Comparison of ENCODE assay signal across 8 cellular contexts in genomic region chr3:59575113-59576001, GRCh38.
DNase-seq lines count a peak whose midpoint lies in the region; ATAC-seq and TF ChIP-seq lines count a peak whose summit lies in the region.

No MANE protein-coding gene starts in this region.

- H2BK120ac ChIP-seq in mesenchymal stem cell (ENCODE audit: low read depth, low read length), result no peak overlapping the region

- no peaks in the 10 kb centered on the region for H3K79me1 ChIP-seq in mesenchymal stem cell (replicated peaks; ENCODE audit: low read length, poor library complexity, severe bottlenecking)

- H3K36me3 ChIP-seq in mesenchymal stem cell (ENCODE audit: control insufficient read depth in 1 of 2, insufficient read depth in 2 of 2, low read depth in 1 of 2, low read length in 2 of 2), result no peaks in the 10 kb centered on the region

- no peak overlapping the region for H3K23ac ChIP-seq in mesenchymal stem cell (ENCODE audit: low read length in 2 of 2)

- no peak overlapping the region for H2BK5ac ChIP-seq in mesenchymal stem cell (ENCODE audit: low read depth, low read length, poor library complexity, severe bottlenecking)

- H2AFZ ChIP-seq in mesenchymal stem cell (ENCODE audit: low read depth, low read length), result peak overlapping the region; percentile 29

- no peaks in the 10 kb centered on the region for H3K4me1 Mint-ChIP-seq in activated CD4-positive, alpha-beta memory T cell treated with anti-CD3 and anti-CD28 coated beads, Interleukin-2, amount 10 ng/mL, durations not matched to agents 7 days and 5 days
- peaks cover 0 to 3% of the 10 kb centered on the region in 2 donors for H3K4me1 Mint-ChIP-seq in effector memory CD8-positive, alpha-beta T cell (ENCODE audit: low read depth in 2 of 2)

- no peak overlapping the region for H4K8ac ChIP-seq in mesenchymal stem cell (ENCODE audit: low read length)

- CTCF ChIA-PET in activated CD4-positive, alpha-beta memory T cell treated with anti-CD3 and anti-CD28 coated beads, Interleukin-2, amount 10 ng/mL, durations not matched to agents 7 days and 5 days (lab: Charles Lee), result interaction anchor here (0.6 to 2.6 kb wide), 24 partner anchors 8 to 1807 kb away, joined by 3 to 22 read pairs (median 3); no protein-coding TSS in a partner anchor

- H3K27ac Mint-ChIP-seq in activated CD4-positive, alpha-beta memory T cell treated with anti-CD3 and anti-CD28 coated beads, Interleukin-2, amount 10 ng/mL, durations not matched to agents 7 days and 5 days, result no peak overlapping the region
- H3K27ac Mint-ChIP-seq in effector memory CD8-positive, alpha-beta T cell, result no peak overlapping the region

- no peaks in the 10 kb centered on the region for H3K27me3 ChIP-seq in mesenchymal stem cell (ENCODE audit: control insufficient read depth in 1 of 2, insufficient read depth in 1 of 2, low read length in 2 of 2)

- H3K9ac ChIP-seq in mesenchymal stem cell (ENCODE audit: low read length), result peak overlapping the region; percentile 21

- H3K4me3 Mint-ChIP-seq in activated CD4-positive, alpha-beta memory T cell treated with anti-CD3 and anti-CD28 coated beads, Interleukin-2, amount 10 ng/mL, durations not matched to agents 7 days and 5 days, result no peak overlapping the region
- H3K4me3 Mint-ChIP-seq in effector memory CD8-positive, alpha-beta T cell, result no peak overlapping the region

- peak overlapping the region; percentile 73 for H2BK15ac ChIP-seq in mesenchymal stem cell (ENCODE audit: low read depth, poor library complexity, severe bottlenecking)

- peaks cover 2% of the 10 kb centered on the region for H3K4me1 ChIP-seq in mesenchymal stem cell (ENCODE audit: control insufficient read depth, insufficient read depth, low read depth, low read length)

- peak overlapping the region in 1 of 2 experiments; percentile 86 for H3K14ac ChIP-seq in mesenchymal stem cell (ENCODE audit: low read length in 2 of 2)

- H2BK12ac ChIP-seq in mesenchymal stem cell (ENCODE audit: low read length in 2 of 2), result peak overlapping the region in 1 of 2 experiments; percentile 70

- H3K4ac ChIP-seq in mesenchymal stem cell (ENCODE audit: low read depth in 1 of 2, low read length in 2 of 2), result no peak overlapping the region

- POLR2A ChIA-PET in activated CD4-positive, alpha-beta memory T cell treated with anti-CD3 and anti-CD28 coated beads, Interleukin-2, amount 10 ng/mL, durations not matched to agents 7 days and 5 days (lab: Charles Lee), result interaction anchor here (1.1 kb wide), 1 partner anchor 282 kb away, joined by 3 read pairs; no protein-coding TSS in a partner anchor

- WGBS in mesenchymal stem cell, result 21% methylated on average over 10 of the region's 11 CpGs

- H3K27ac ChIP-seq in C4-2B, result no peak overlapping the region
- H3K27ac ChIP-seq in mesenchymal stem cell (ENCODE audit: low read length, poor library complexity, severe bottlenecking), result no peak overlapping the region

- no peaks in the 10 kb centered on the region for H3K27me3 Mint-ChIP-seq in activated CD4-positive, alpha-beta memory T cell treated with anti-CD3 and anti-CD28 coated beads, Interleukin-2, amount 10 ng/mL, durations not matched to agents 7 days and 5 days
- H3K27me3 Mint-ChIP-seq in effector memory CD8-positive, alpha-beta T cell, result peaks cover 0 to 2% of the 10 kb centered on the region in 2 donors

- TF ChIP-seq CTCF in C4-2B (conservative IDR thresholded peaks at IDR 0.05), result peak; percentile 89

- H3K9me3 Mint-ChIP-seq in activated CD4-positive, alpha-beta memory T cell treated with anti-CD3 and anti-CD28 coated beads, Interleukin-2, amount 10 ng/mL, durations not matched to agents 7 days and 5 days, result no peaks in the 10 kb centered on the region
- no peaks in the 10 kb centered on the region for H3K9me3 Mint-ChIP-seq in effector memory CD8-positive, alpha-beta T cell

- peak overlapping the region in 1 of 2 experiments; percentile 40 for H3K18ac ChIP-seq in mesenchymal stem cell (ENCODE audit: low read depth in 1 of 2, low read length in 2 of 2)

- H3K4me2 ChIP-seq in mesenchymal stem cell (ENCODE audit: low read length, poor library complexity, severe bottlenecking), result no peak overlapping the region

- ATAC-seq in GM19351 (IDR thresholded peaks at IDR 0.05; ENCODE audit: unreplicated experiment), result peak; percentile 80
- peak; percentile 77 for ATAC-seq in HG03565 (IDR thresholded peaks at IDR 0.05; ENCODE audit: unreplicated experiment)
- ATAC-seq in effector memory CD8-positive, alpha-beta T cell (replicated peaks), result peak; percentile 84

- no peaks in the 10 kb centered on the region for H3K36me3 Mint-ChIP-seq in activated CD4-positive, alpha-beta memory T cell treated with anti-CD3 and anti-CD28 coated beads, Interleukin-2, amount 10 ng/mL, durations not matched to agents 7 days and 5 days (ENCODE audit: low read depth)
- no peaks in the 10 kb centered on the region for H3K36me3 Mint-ChIP-seq in effector memory CD8-positive, alpha-beta T cell (ENCODE audit: insufficient read depth)

- H2AK5ac ChIP-seq in mesenchymal stem cell (ENCODE audit: low read length, severe bottlenecking), result no peak overlapping the region

- H4K91ac ChIP-seq in mesenchymal stem cell (ENCODE audit: low read length), result peak overlapping the region; percentile 5

- no peaks in the 10 kb centered on the region for H3K9me3 ChIP-seq in mesenchymal stem cell (ENCODE audit: control insufficient read depth, low read length)

- DNase-seq in NCI-H774 (lab: John Stamatoyannopoulos, UW) (peak; percentile 60), mesenchymal stem cell (peak; percentile 68)
- peak; percentile 84 for DNase-seq in activated CD4-positive, alpha-beta memory T cell treated with anti-CD3 and anti-CD28 coated beads, Interleukin-2, amount 10 ng/mL, durations not matched to agents 7 days and 5 days
- peak; percentile 79 to 84 (median 81) for DNase-seq in effector memory CD8-positive, alpha-beta T cell
- DNase-seq in stimulated activated CD8-positive, alpha-beta memory T cell treated with anti-CD3 and anti-CD28 coated beads, Interleukin-15, amount 100 ng/mL, for 48 hours (ENCODE audit: low read depth in 2 of 2), result peak; percentile 66

- no peak overlapping the region for H3K4me3 ChIP-seq in mesenchymal stem cell (ENCODE audit: insufficient read depth in 1 of 2, low read depth in 1 of 2, low read length in 2 of 2)
